In genomic region chr6:26521485-26522391, GRCh38 we compare ENCODE assay signal across 8 cellular contexts. TPM values are rescaled to one million over a fixed set of nuclear protein-coding genes. Genes with fewer than 3 reads are reported as not detected.
DNase-seq lines count a peak whose midpoint lies in the region; ATAC-seq and TF ChIP-seq lines count a peak whose summit lies in the region.

No MANE protein-coding gene starts in this region.

- ATAC-seq in CD8-positive, alpha-beta T cell = peak; percentile 47
- ATAC-seq in GM19463 (IDR thresholded peaks at IDR 0.05; ENCODE audit: unreplicated experiment) = peak; percentile 80
- peak; percentile 76 for ATAC-seq in activated naive CD8-positive, alpha-beta T cell treated with anti-CD3 and anti-CD28 coated beads, Interleukin-2, amount 10 ng/mL, durations not matched to agents 7 days and 5 days (ENCODE audit: low read depth)

- no peaks in the 10 kb centered on the region for H3K9me3 ChIP-seq in CD8-positive, alpha-beta T cell (ENCODE audit: low read length)
- no peaks in the 10 kb centered on the region for H3K9me3 ChIP-seq in SK-N-SH

- H3K4me1 Mint-ChIP-seq in CD8-positive, alpha-beta T cell (ENCODE audit: low read depth) = peaks cover 31% of the 10 kb centered on the region
- peaks cover 21% of the 10 kb centered on the region for H3K4me1 Mint-ChIP-seq in activated naive CD8-positive, alpha-beta T cell treated with anti-CD3 and anti-CD28 coated beads, Interleukin-2, amount 10 ng/mL, durations not matched to agents 7 days and 5 days
- H3K4me1 Mint-ChIP-seq in type B pancreatic cell (ENCODE audit: unreplicated experiment) = peaks cover 22% of the 10 kb centered on the region

- TF ChIP-seq CTCF in CD8-positive, alpha-beta T cell (IDR thresholded peaks at IDR 0.05) = no peak
- no peak for TF ChIP-seq CTCF in HL-60 (IDR thresholded peaks at IDR 0.05; ENCODE audit: insufficient read depth, low read length)
- TF ChIP-seq CTCF in SK-N-SH (IDR thresholded peaks at IDR 0.05) = peak; percentile 45
- TF ChIP-seq CTCF in type B pancreatic cell (conservative IDR thresholded peaks at IDR 0.05) = peak; percentile 39

- WGBS in SK-N-SH (ENCODE audit: low lambda C conversion rate) = 65% methylated on average over 51 of the region's 76 CpGs

- POLR2A ChIA-PET in CD8-positive, alpha-beta T cell (lab: Charles Lee) = interaction anchor here (1.0 to 5.0 kb wide), 5 partner anchors 11 to 50 kb away, joined by 3 to 39 read pairs (median 19); partner anchors contain the start of gene HMGN4
- POLR2A ChIA-PET in SK-N-SH (lab: Yijun Ruan, JAX) = no interaction called here
- POLR2A ChIA-PET in activated naive CD8-positive, alpha-beta T cell treated with anti-CD3 and anti-CD28 coated beads, Interleukin-2, amount 10 ng/mL, durations not matched to agents 7 days and 5 days (lab: Charles Lee) = interaction anchor here (0.9 to 2.4 kb wide), 3 partner anchors 11 to 48 kb away, joined by 6 to 17 read pairs (median 7); no protein-coding TSS in a partner anchor

- TF ChIP-seq RAD21 in SK-N-SH (IDR thresholded peaks at IDR 0.05; ENCODE audit: low read length) = no peak

- DNase-seq in CD8-positive, alpha-beta T cell = peak; percentile 43 to 87 (median 57)
- DNase-seq in HL-60 (ENCODE audit: low read depth in 1 of 2, low spot score in 1 of 2) = peak; percentile 56 to 58
- DNase-seq in SK-N-SH = peak; percentile 73
- peak; percentile 81 for DNase-seq in activated naive CD8-positive, alpha-beta T cell treated with anti-CD3 and anti-CD28 coated beads, Interleukin-2, amount 10 ng/mL, durations not matched to agents 7 days and 5 days
- peak; percentile 91 for DNase-seq in cardiac septum (ENCODE audit: low spot score)
- DNase-seq in pons (ENCODE audit: low spot score) = peak; percentile 51
- DNase-seq in type B pancreatic cell (ENCODE audit: extremely low spot score, unreplicated experiment) = peak; percentile 81

- H3K27ac ChIP-seq in CD8-positive, alpha-beta T cell (ENCODE audit: low read depth, low read length) = peak overlapping the region; percentile 35
- H3K27ac ChIP-seq in HL-60 (replicated peaks) (peak overlapping the region; percentile 60), SK-N-SH (ENCODE audit: low read depth in 2 of 2, low read length in 1 of 2) (peak overlapping the region; percentile 68 to 71)

- H3K27me3 ChIP-seq in CD8-positive, alpha-beta T cell (ENCODE audit: insufficient read depth, low read length) = no peaks in the 10 kb centered on the region
- H3K27me3 ChIP-seq in HL-60 (ENCODE audit: insufficient read depth, poor library complexity, severe bottlenecking) (no peaks in the 10 kb centered on the region), SK-N-SH (ENCODE audit: insufficient read depth) (no peaks in the 10 kb centered on the region)

- H3K9ac ChIP-seq in SK-N-SH = peak overlapping the region; percentile 52; the same call in 1 of the 2 replicates

- H3K4me2 ChIP-seq in SK-N-SH = peak overlapping the region; percentile 70

- no peaks in the 10 kb centered on the region for H3K9me3 Mint-ChIP-seq in CD8-positive, alpha-beta T cell
- no peaks in the 10 kb centered on the region for H3K9me3 Mint-ChIP-seq in activated naive CD8-positive, alpha-beta T cell treated with anti-CD3 and anti-CD28 coated beads, Interleukin-2, amount 10 ng/mL, durations not matched to agents 7 days and 5 days
- H3K9me3 Mint-ChIP-seq in type B pancreatic cell = no peaks in the 10 kb centered on the region

- peaks cover 8% of the 10 kb centered on the region for H3K4me1 ChIP-seq in CD8-positive, alpha-beta T cell (ENCODE audit: insufficient read depth, low read length)
- H3K4me1 ChIP-seq in SK-N-SH (ENCODE audit: control insufficient read depth in 1 of 2, insufficient read depth in 2 of 2, low read depth in 1 of 2, low read length in 1 of 2) = peaks cover 3 to 5% of the 10 kb centered on the region in 2 experiments; a peak in 2 of 4 replicates

- CTCF ChIA-PET in CD8-positive, alpha-beta T cell (lab: Charles Lee) = interaction anchor here (1.6 to 3.0 kb wide), 2 partner anchors 12 to 16 kb away, joined by 5 to 8 read pairs; partner anchors contain the start of gene HMGN4
- CTCF ChIA-PET in SK-N-SH (lab: Yijun Ruan, JAX) = interaction anchor here (2.0 kb wide), 1 partner anchor 180 kb away, joined by 10 read pairs; no protein-coding TSS in a partner anchor

- no peaks in the 10 kb centered on the region for H3K36me3 Mint-ChIP-seq in CD8-positive, alpha-beta T cell
- no peaks in the 10 kb centered on the region for H3K36me3 Mint-ChIP-seq in activated naive CD8-positive, alpha-beta T cell treated with anti-CD3 and anti-CD28 coated beads, Interleukin-2, amount 10 ng/mL, durations not matched to agents 7 days and 5 days
- H3K36me3 Mint-ChIP-seq in type B pancreatic cell = no peaks in the 10 kb centered on the region

- H3K9me2 ChIP-seq in SK-N-SH = no peaks in the 10 kb centered on the region

- intact Hi-C loops in CD8-positive, alpha-beta T cell (cut with DNase I, micrococcal nuclease) = loop anchor here (1.0 to 5.0 kb wide), 9 partner anchors 11 to 75 kb away; partner anchors contain the start of genes ABT1 (in 1 of the 2) and BTN2A1 (in 1 of the 2)
- intact Hi-C loops in cardiac septum (cut with DNase I) = loop anchor here (1.0 to 2.0 kb wide), 2 partner anchors 16 to 75 kb away; partner anchors contain the start of gene ABT1

- no peaks in the 10 kb centered on the region for H3K27me3 Mint-ChIP-seq in CD8-positive, alpha-beta T cell (ENCODE audit: low read depth)
- no peaks in the 10 kb centered on the region for H3K27me3 Mint-ChIP-seq in activated naive CD8-positive, alpha-beta T cell treated with anti-CD3 and anti-CD28 coated beads, Interleukin-2, amount 10 ng/mL, durations not matched to agents 7 days and 5 days
- peaks cover 6% of the 10 kb centered on the region for H3K27me3 Mint-ChIP-seq in type B pancreatic cell

- peak overlapping the region; percentile 85 for H3K27ac Mint-ChIP-seq in CD8-positive, alpha-beta T cell
- H3K27ac Mint-ChIP-seq in activated naive CD8-positive, alpha-beta T cell treated with anti-CD3 and anti-CD28 coated beads, Interleukin-2, amount 10 ng/mL, durations not matched to agents 7 days and 5 days = peak overlapping the region; percentile 76
- H3K27ac Mint-ChIP-seq in type B pancreatic cell = peak overlapping the region; percentile 96

- peaks cover 12% of the 10 kb centered on the region for H3F3A ChIP-seq in SK-N-SH (replicated peaks; ENCODE audit: insufficient read depth)

- no peaks in the 10 kb centered on the region for H4K20me1 ChIP-seq in SK-N-SH (ENCODE audit: insufficient read depth)

- no peaks in the 10 kb centered on the region for H3K36me3 ChIP-seq in CD8-positive, alpha-beta T cell (ENCODE audit: insufficient read depth, low read length)
- no peaks in the 10 kb centered on the region for H3K36me3 ChIP-seq in SK-N-SH (replicated peaks in 1 of 2; ENCODE audit: control insufficient read depth in 1 of 2, insufficient read depth in 2 of 2, low read length in 1 of 2)

- 0 out of 4 replicates have a peak, but pooled peaks of 1 of the 2 experiments have one; percentile 1 for TF ChIP-seq EP300 in SK-N-SH (IDR thresholded peaks at IDR 0.05; ENCODE audit: borderline replicate concordance in 1 of 2, low read depth in 1 of 2, low read length in 1 of 2)

- peak overlapping the region; percentile 99 for H2AFZ ChIP-seq in SK-N-SH (ENCODE audit: low read depth)

- H3K79me2 ChIP-seq in SK-N-SH (ENCODE audit: insufficient read depth) = no peaks in the 10 kb centered on the region

- peak overlapping the region; percentile 57 for H3K4me3 ChIP-seq in CD8-positive, alpha-beta T cell (ENCODE audit: low read depth, low read length)
- H3K4me3 ChIP-seq in HL-60 (replicated peaks; ENCODE audit: insufficient read depth, low read length) = peak overlapping the region; percentile 57
- peak overlapping the region; percentile 44 to 50 for H3K4me3 ChIP-seq in SK-N-SH (ENCODE audit: low read depth in 2 of 2, low read length in 1 of 2)

- H3K4me3 Mint-ChIP-seq in CD8-positive, alpha-beta T cell = peak overlapping the region; percentile 83
- H3K4me3 Mint-ChIP-seq in activated naive CD8-positive, alpha-beta T cell treated with anti-CD3 and anti-CD28 coated beads, Interleukin-2, amount 10 ng/mL, durations not matched to agents 7 days and 5 days = peak overlapping the region; percentile 77
- H3K4me3 Mint-ChIP-seq in type B pancreatic cell = peak overlapping the region; percentile 91

TF ChIP-seq in SK-N-SH, 30 proteins besides CTCF, POLR2A, EP300 and RAD21 (continues in another document):
- no peak for TF ChIP-seq CHD2 (IDR thresholded peaks at IDR 0.05; ENCODE audit: low read length, partially characterized antibody)
- no peak for TF ChIP-seq MXI1 (IDR thresholded peaks at IDR 0.05; ENCODE audit: low read depth, low read length)
- no peak for TF ChIP-seq TCF12 (IDR thresholded peaks at IDR 0.05)
- TF ChIP-seq IRF3 (IDR thresholded peaks at IDR 0.05; ENCODE audit: low read depth, low read length) = no peak
- TF ChIP-seq SIN3A (IDR thresholded peaks at IDR 0.05; ENCODE audit: borderline replicate concordance, low read depth, low read length) = no peak
- no peak for TF ChIP-seq MEF2A (IDR thresholded peaks at IDR 0.05; ENCODE audit: borderline replicate concordance, low read depth)
- TF ChIP-seq ELF1 (IDR thresholded peaks at IDR 0.05) = no peak

RNA-seq across cellular contexts. Expression of gene HMGN4, which starts 16.4 kb away (rescaled TPM):
- 10 to 100 TPM; 24.8 to 33.7 TPM for total RNA-seq in CD8-positive, alpha-beta T cell
- 76.3 and 79.7 TPM in 2 replicates for polyA plus RNA-seq in SK-N-SH (2012; rRNA removed)
- 98.3 and 103 TPM in 2 replicates for polyA plus RNA-seq in SK-N-SH (2012; cell fraction: cytosol; rRNA removed)
- polyA plus RNA-seq in SK-N-SH (2012; cell fraction: nucleus; rRNA removed) = 27.6 and 48.3 TPM in 2 replicates
- 10 to 100 TPM; 83.1 to 86.4 TPM for total RNA-seq in activated naive CD8-positive, alpha-beta T cell treated with anti-CD3 and anti-CD28 coated beads, Interleukin-2, amount 10 ng/mL, durations not matched to agents 7 days and 5 days
- total RNA-seq in cardiac septum (34.7 TPM), type B pancreatic cell (ENCODE audit: low replicate concordance) (31.7 and 37.6 TPM in 2 replicates)

RNA-seq across cellular contexts. Expression of gene BTN1A1, which starts 21.6 kb away (rescaled TPM):
- total RNA-seq in CD8-positive, alpha-beta T cell = not detected
- polyA plus RNA-seq in SK-N-SH (2012; rRNA removed) = not detected in 2 replicates
- 0.01 TPM in 1 of 2 replicates, not detected in the other for polyA plus RNA-seq in SK-N-SH (2012; cell fraction: cytosol; rRNA removed)
- polyA plus RNA-seq in SK-N-SH (2012; cell fraction: nucleus; rRNA removed) = not detected in 2 replicates
- total RNA-seq in activated naive CD8-positive, alpha-beta T cell treated with anti-CD3 and anti-CD28 coated beads, Interleukin-2, amount 10 ng/mL, durations not matched to agents 7 days and 5 days = under 1 TPM in 1 of 2 experiments, not detected in 1; 0.11 TPM
- total RNA-seq in cardiac septum (not detected), type B pancreatic cell (ENCODE audit: low replicate concordance) (0.36 and 1.3 TPM in 2 replicates)

Comparison
In these comparisons a context has a peak if more than half of its experiments do, and no peak if none do; other contexts are left out.
1. Peak in every context shown above with its lines: DNase-seq, ATAC-seq, H3K4me3 ChIP-seq and H3K27ac ChIP-seq.
2. CTCF ChIP-seq: peak in SK-N-SH (single experiment) and type B pancreatic cell (single experiment); none in CD8-positive, alpha-beta T cell (single experiment) and HL-60 (single experiment).